17 cellular contexts compared by ENCODE assay signal in the genomic region with DNA sequence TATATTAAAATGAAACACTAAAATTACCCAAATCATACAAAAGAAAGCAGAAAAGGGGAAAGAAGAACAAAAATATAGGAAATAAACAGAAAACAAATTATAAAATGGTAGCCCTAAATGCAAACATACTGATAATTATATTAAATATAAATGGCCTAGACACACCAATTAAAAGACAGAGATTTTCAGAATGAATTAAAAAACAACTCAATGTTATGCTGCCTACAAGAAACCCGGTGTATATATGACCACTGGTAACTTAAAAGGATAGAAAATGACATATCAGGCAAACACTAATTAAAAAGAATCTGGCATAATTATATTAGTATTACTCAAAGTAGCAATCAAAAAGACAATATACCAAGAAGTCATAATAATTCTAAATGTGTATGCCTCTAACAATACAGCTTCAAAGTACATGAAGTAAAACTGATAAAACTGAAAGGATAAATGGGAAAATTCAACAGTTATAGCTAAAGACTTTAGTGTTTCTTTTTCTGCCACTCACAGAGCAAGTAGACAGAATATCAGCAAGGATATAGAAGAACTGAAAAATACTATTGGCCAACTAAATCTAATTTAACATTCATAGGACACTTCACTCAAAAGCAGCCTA. TPM values are rescaled to one million over a fixed set of nuclear protein-coding genes. Genes with fewer than 3 reads are reported as not detected.
DNase-seq lines count a peak whose midpoint lies in the region; ATAC-seq and TF ChIP-seq lines count a peak whose summit lies in the region.
"Had no signal": no experiment of that assay in that cellular context is flagged by ENCODE, and none has a peak within 500 bp of the region (broad histone marks: within the 10 kb centered on the region; RNA-seq: fewer than 3 reads in every experiment).

No MANE protein-coding gene starts in this region.

- H3K27ac ChIP-seq in HEK293 (ENCODE audit: extremely low read depth, low read depth, low read length), result no peak overlapping the region
- H3K27ac ChIP-seq in endodermal cell (ENCODE audit: low read depth, low read length), result no peak overlapping the region
- H3K27ac ChIP-seq: A549, C4-2B, KMS-11 had no signal

- DNase-seq in adipocyte (ENCODE audit: low read depth) (no peak), endodermal cell (no peak), NCI-H2107 treated with DMSO at 0.1 percent for 48 hours (lab: John Stamatoyannopoulos, UW; ENCODE audit: unreplicated experiment) (no peak), NK-92 (lab: John Stamatoyannopoulos, UW; ENCODE audit: unreplicated experiment) (no peak)
- DNase-seq: AML-193; Caco-2; CD4-positive, alpha-beta T cell; DMS79 treated with DMSO at 0.1 percent for 48 hours; H7 had no signal

- peaks cover 6% of the 10 kb centered on the region for H3K4me1 Mint-ChIP-seq in endodermal cell

- H3K4me3 ChIP-seq in HEK293 (ENCODE audit: low read depth, low read length) (no peak overlapping the region), adipocyte (ENCODE audit: low read length) (peak overlapping the region; percentile 28), endodermal cell (ENCODE audit: low read length) (peak overlapping the region; percentile 63)
- H3K4me3 ChIP-seq: A549, GM12878, GM23338 had no signal

- H3K4me1 ChIP-seq in HEK293 (ENCODE audit: control insufficient read depth, insufficient read depth, low read length), result no peaks in the 10 kb centered on the region
- peaks cover 6% of the 10 kb centered on the region for H3K4me1 ChIP-seq in adipocyte (ENCODE audit: control insufficient read depth, insufficient read depth, low read length)
- H3K4me1 ChIP-seq in endodermal cell (ENCODE audit: control insufficient read depth, insufficient read depth, low read length), result no peaks in the 10 kb centered on the region
- H3K4me1 ChIP-seq: A549, Caco-2 had no signal

- H3K27me3 ChIP-seq in adipocyte (replicated peaks; ENCODE audit: control insufficient read depth, insufficient read depth, low read length) (no peaks in the 10 kb centered on the region), endodermal cell (ENCODE audit: control insufficient read depth, insufficient read depth, low read length, poor library complexity, severe bottlenecking) (no peaks in the 10 kb centered on the region)

- H3K36me3 Mint-ChIP-seq in endodermal cell (ENCODE audit: low read depth), result peaks cover 13% of the 10 kb centered on the region

- no peak for TF ChIP-seq CTCF in HEK293 (tag by site-specific recombination; IDR thresholded peaks at IDR 0.05)
- no peak for TF ChIP-seq CTCF in endodermal cell (conservative IDR thresholded peaks at IDR 0.05)

- peaks cover 35% of the 10 kb centered on the region for H3K9me3 Mint-ChIP-seq in endodermal cell

- H3K36me3 ChIP-seq in HEK293 (ENCODE audit: control insufficient read depth in 2 of 2, insufficient read depth in 1 of 2, low read length in 2 of 2) (no peaks in the 10 kb centered on the region), adipocyte (ENCODE audit: control insufficient read depth, insufficient read depth, low read length, severe bottlenecking) (no peaks in the 10 kb centered on the region), endodermal cell (ENCODE audit: control insufficient read depth, insufficient read depth, low read length) (no peaks in the 10 kb centered on the region)

- H3K9me3 ChIP-seq in HEK293 (ENCODE audit: control insufficient read depth, insufficient read depth, low read depth, low read length), result peaks cover 3% of the 10 kb centered on the region
- peaks cover 34% of the 10 kb centered on the region for H3K9me3 ChIP-seq in adipocyte (ENCODE audit: control insufficient read depth, low read length)
- peaks cover 59% of the 10 kb centered on the region for H3K9me3 ChIP-seq in endodermal cell (ENCODE audit: control insufficient read depth, low read length)

- H3K4me3 Mint-ChIP-seq in endodermal cell, result no peak overlapping the region
- H3K4me3 Mint-ChIP-seq: CD4-positive, alpha-beta T cell; GM23338 had no signal

- POLR2A ChIA-PET in HEK293 (lab: Yijun Ruan, JAX), result no interaction called here

- H3K27me3 Mint-ChIP-seq in endodermal cell (ENCODE audit: insufficient read depth), result peaks cover 2% of the 10 kb centered on the region

- H3K9ac ChIP-seq in adipocyte (ENCODE audit: low read length), result no peak overlapping the region
- H3K9ac ChIP-seq in endodermal cell (ENCODE audit: extremely low read depth, low read length, poor library complexity, severe bottlenecking), result no peak overlapping the region
- H3K9ac ChIP-seq: KMS-11 had no signal

- CTCF ChIA-PET in HEK293 (lab: Yijun Ruan, JAX), result interaction anchor here (0.7 kb wide), 1 partner anchor 122 kb away, joined by 4 read pairs; no protein-coding TSS in a partner anchor

- ATAC-seq in GM21423 (IDR thresholded peaks at IDR 0.05; ENCODE audit: unreplicated experiment), result no peak
- ATAC-seq: A549, GM12878, GM23338 had no signal

- WGBS in endodermal cell (ENCODE audit: insufficient coverage in 1 of 2, insufficient read length in 1 of 2), 2 experiments, result 100% methylated on average over 1 of the region's 1 CpG; no CpG with 5 or more reads in 1 of the 2 experiments

- H3K27ac Mint-ChIP-seq in endodermal cell, result no peak overlapping the region
- H3K27ac Mint-ChIP-seq: CD4-positive, alpha-beta T cell; GM23338 had no signal

TF ChIP-seq in HEK293, 187 proteins besides CTCF, POLR2A, EP300 and RAD21:
- TF ChIP-seq, protein P1, sequence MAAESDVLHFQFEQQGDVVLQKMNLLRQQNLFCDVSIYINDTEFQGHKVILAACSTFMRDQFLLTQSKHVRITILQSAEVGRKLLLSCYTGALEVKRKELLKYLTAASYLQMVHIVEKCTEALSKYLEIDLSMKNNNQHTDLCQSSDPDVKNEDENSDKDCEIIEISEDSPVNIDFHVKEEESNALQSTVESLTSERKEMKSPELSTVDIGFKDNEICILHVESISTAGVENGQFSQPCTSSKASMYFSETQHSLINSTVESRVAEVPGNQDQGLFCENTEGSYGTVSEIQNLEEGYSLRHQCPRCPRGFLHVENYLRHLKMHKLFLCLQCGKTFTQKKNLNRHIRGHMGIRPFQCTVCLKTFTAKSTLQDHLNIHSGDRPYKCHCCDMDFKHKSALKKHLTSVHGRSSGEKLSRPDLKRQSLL (tag by site-specific recombination; IDR thresholded peaks at IDR 0.05), result no peak
- TF ChIP-seq TRIM28 (IDR thresholded peaks at IDR 0.05; ENCODE audit: borderline replicate concordance, low read length) (peak; percentile 66; the same call in 1 of the 2 replicates), SETDB1 (IDR thresholded peaks at IDR 0.05; ENCODE audit: insufficient read length, low read length) (peak; percentile 98)

RNA-seq across cellular contexts. Expression of a gene that starts 7.5 kb away (rescaled TPM):
- 10 to 100 TPM; 58.7 to 74.3 TPM for total RNA-seq in endodermal cell
- 18.7 TPM for polyA plus RNA-seq in endodermal cell (2013, experiment 1 of 2)
- polyA plus RNA-seq in endodermal cell (2013, experiment 2 of 2), result 24.6 TPM
- total RNA-seq: CD4-positive, alpha-beta T cell; GM12878; HT-29 had no signal
